Comparison of ENCODE assay signal across 1 cellular context in the genomic region with DNA sequence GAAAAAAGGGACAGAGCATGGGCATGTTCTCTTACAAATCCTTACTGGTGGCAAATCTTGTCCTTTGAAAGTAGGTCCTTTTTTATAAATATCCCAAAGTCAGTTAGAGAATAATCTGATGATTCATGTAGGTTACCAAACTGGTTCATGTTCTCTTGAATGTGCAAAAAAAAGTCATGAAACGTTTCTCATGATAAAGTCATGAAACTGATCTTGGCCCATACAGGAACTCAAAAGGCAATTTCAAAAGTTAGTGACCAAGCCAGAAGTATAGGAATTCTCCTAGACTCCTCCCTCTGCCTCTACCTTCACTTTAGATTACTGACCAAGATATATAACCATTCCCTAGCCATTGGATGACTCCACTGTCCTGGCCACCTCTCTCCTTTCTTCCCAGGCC.
TF ChIP-seq lines count a peak whose summit lies in the region.

No MANE protein-coding gene starts in this region.

TF ChIP-seq in K562, 482 proteins besides CTCF, POLR2A, EP300 and RAD21:
- TF ChIP-seq MEF2A (IDR thresholded peaks at IDR 0.05; ENCODE audit: control insufficient read depth, low read depth, low read length): no peak
- no peak for TF ChIP-seq RBM34 (IDR thresholded peaks at IDR 0.05; ENCODE audit: borderline replicate concordance, insufficient read depth, low read length)
- TF ChIP-seq NEUROD1 (IDR thresholded peaks at IDR 0.05; ENCODE audit: borderline replicate concordance, low read depth, low read length, partially characterized antibody): no peak
- TF ChIP-seq PREB (CRISPR knock-in tag; IDR thresholded peaks at IDR 0.05): no peak
- no peak for TF ChIP-seq NFYB (IDR thresholded peaks at IDR 0.05; ENCODE audit: extremely low read depth, insufficient read length)
- TF ChIP-seq, protein P1, sequence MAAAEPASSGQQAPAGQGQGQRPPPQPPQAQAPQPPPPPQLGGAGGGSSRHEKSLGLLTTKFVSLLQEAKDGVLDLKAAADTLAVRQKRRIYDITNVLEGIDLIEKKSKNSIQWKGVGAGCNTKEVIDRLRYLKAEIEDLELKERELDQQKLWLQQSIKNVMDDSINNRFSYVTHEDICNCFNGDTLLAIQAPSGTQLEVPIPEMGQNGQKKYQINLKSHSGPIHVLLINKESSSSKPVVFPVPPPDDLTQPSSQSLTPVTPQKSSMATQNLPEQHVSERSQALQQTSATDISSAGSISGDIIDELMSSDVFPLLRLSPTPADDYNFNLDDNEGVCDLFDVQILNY (CRISPR knock-in tag; IDR thresholded peaks at IDR 0.05): no peak
TF ChIP-seq in K562: peak in this region for 0.
